Comparison of ENCODE assay signal across 1 cellular context in the genomic region with DNA sequence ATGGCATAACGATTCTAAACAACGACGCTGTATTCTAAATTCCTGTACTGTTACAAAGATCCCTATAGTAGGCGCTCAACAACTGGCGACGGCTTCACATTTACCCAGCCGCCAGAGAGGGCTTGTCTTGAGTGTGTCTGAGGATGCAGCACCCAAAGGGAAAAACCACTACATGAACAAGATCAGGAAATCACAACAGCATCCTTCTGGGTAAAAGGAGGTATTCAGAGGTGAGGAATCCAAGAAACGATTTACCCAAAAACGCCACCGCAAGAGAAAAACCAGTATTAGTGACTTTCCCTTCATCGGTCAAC.
TF ChIP-seq lines count a peak whose summit lies in the region.

No MANE protein-coding gene starts in this region.

TF ChIP-seq in HepG2, 621 proteins besides CTCF, POLR2A, EP300 and RAD21 (continued from another document):
- TF ChIP-seq, protein P1, sequence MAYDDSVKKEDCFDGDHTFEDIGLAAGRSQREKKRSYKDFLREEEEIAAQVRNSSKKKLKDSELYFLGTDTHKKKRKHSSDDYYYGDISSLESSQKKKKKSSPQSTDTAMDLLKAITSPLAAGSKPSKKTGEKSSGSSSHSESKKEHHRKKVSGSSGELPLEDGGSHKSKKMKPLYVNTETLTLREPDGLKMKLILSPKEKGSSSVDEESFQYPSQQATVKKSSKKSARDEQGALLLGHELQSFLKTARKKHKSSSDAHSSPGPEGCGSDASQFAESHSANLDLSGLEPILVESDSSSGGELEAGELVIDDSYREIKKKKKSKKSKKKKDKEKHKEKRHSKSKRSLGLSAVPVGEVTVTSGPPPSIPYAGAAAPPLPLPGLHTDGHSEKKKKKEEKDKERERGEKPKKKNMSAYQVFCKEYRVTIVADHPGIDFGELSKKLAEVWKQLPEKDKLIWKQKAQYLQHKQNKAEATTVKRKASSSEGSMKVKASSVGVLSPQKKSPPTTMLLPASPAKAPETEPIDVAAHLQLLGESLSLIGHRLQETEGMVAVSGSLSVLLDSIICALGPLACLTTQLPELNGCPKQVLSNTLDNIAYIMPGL (CRISPR knock-in tag; IDR thresholded peaks at IDR 0.05; ENCODE audit: borderline replicate concordance in 1 of 2, low read depth in 1 of 2) = peak in 1 of 2 experiments; percentile 84; a peak in 2 of 4 replicates
- TF ChIP-seq SIN3B (IDR thresholded peaks at IDR 0.05; ENCODE audit: low read length) (0 out of 2 replicates have a peak, but pooled peaks have one; percentile 30), TBX2 (CRISPR knock-in tag; IDR thresholded peaks at IDR 0.05; ENCODE audit: borderline replicate concordance) (no peak), KMT2B (CRISPR knock-in tag; IDR thresholded peaks at IDR 0.05) (no peak), STAG1 (CRISPR knock-in tag; IDR thresholded peaks at IDR 0.05) (peak; percentile 77), AGO1 (IDR thresholded peaks at IDR 0.05; ENCODE audit: low read depth, low read length, poor library complexity, severe bottlenecking) (no peak), GABPA (IDR thresholded peaks at IDR 0.05; ENCODE audit: low read depth, low read length) (no peak), GABPA (CRISPR knock-in tag; IDR thresholded peaks at IDR 0.05; ENCODE audit: low read depth) (0 out of 2 replicates have a peak, but pooled peaks have one; percentile 16), AHR (CRISPR knock-in tag; IDR thresholded peaks at IDR 0.05) (no peak), ZNF670 (CRISPR knock-in tag; IDR thresholded peaks at IDR 0.05; ENCODE audit: borderline replicate concordance) (no peak), SMC3 (IDR thresholded peaks at IDR 0.05; ENCODE audit: low read length) (peak; percentile 63; the same call in 1 of the 2 replicates), SAP130 (CRISPR knock-in tag; IDR thresholded peaks at IDR 0.05; ENCODE audit: low read depth) (no peak; the same call in 1 of the 2 replicates), REPIN1 (CRISPR knock-in tag; IDR thresholded peaks at IDR 0.05; ENCODE audit: borderline replicate concordance, low read depth) (0 out of 2 replicates have a peak, but pooled peaks have one; percentile 4), XRCC5 (optimal IDR thresholded peaks at IDR 0.05; ENCODE audit: low read length) (peak; percentile 52), ZNF816 (CRISPR knock-in tag; IDR thresholded peaks at IDR 0.05; ENCODE audit: borderline replicate concordance) (0 out of 2 replicates have a peak, but pooled peaks have one; percentile 50), RELA (CRISPR knock-in tag; IDR thresholded peaks at IDR 0.05) (no peak), ZNF674 (CRISPR knock-in tag; IDR thresholded peaks at IDR 0.05; ENCODE audit: low read depth) (no peak), CCDC6 (CRISPR knock-in tag; IDR thresholded peaks at IDR 0.05) (0 out of 2 replicates have a peak, but pooled peaks have one; percentile 35), ZMYM3 (CRISPR knock-in tag; IDR thresholded peaks at IDR 0.05) (no peak)
- TF ChIP-seq, protein P2, sequence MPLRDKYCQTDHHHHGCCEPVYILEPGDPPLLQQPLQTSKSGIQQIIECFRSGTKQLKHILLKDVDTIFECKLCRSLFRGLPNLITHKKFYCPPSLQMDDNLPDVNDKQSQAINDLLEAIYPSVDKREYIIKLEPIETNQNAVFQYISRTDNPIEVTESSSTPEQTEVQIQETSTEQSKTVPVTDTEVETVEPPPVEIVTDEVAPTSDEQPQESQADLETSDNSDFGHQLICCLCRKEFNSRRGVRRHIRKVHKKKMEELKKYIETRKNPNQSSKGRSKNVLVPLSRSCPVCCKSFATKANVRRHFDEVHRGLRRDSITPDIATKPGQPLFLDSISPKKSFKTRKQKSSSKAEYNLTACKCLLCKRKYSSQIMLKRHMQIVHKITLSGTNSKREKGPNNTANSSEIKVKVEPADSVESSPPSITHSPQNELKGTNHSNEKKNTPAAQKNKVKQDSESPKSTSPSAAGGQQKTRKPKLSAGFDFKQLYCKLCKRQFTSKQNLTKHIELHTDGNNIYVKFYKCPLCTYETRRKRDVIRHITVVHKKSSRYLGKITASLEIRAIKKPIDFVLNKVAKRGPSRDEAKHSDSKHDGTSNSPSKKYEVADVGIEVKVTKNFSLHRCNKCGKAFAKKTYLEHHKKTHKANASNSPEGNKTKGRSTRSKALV (CRISPR knock-in tag; IDR thresholded peaks at IDR 0.05) = no peak
- TF ChIP-seq, protein P3, sequence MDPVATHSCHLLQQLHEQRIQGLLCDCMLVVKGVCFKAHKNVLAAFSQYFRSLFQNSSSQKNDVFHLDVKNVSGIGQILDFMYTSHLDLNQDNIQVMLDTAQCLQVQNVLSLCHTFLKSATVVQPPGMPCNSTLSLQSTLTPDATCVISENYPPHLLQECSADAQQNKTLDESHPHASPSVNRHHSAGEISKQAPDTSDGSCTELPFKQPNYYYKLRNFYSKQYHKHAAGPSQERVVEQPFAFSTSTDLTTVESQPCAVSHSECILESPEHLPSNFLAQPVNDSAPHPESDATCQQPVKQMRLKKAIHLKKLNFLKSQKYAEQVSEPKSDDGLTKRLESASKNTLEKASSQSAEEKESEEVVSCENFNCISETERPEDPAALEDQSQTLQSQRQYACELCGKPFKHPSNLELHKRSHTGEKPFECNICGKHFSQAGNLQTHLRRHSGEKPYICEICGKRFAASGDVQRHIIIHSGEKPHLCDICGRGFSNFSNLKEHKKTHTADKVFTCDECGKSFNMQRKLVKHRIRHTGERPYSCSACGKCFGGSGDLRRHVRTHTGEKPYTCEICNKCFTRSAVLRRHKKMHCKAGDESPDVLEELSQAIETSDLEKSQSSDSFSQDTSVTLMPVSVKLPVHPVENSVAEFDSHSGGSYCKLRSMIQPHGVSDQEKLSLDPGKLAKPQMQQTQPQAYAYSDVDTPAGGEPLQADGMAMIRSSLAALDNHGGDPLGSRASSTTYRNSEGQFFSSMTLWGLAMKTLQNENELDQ (CRISPR knock-in tag; IDR thresholded peaks at IDR 0.05; ENCODE audit: borderline replicate concordance) = no peak
- TF ChIP-seq, protein P4, sequence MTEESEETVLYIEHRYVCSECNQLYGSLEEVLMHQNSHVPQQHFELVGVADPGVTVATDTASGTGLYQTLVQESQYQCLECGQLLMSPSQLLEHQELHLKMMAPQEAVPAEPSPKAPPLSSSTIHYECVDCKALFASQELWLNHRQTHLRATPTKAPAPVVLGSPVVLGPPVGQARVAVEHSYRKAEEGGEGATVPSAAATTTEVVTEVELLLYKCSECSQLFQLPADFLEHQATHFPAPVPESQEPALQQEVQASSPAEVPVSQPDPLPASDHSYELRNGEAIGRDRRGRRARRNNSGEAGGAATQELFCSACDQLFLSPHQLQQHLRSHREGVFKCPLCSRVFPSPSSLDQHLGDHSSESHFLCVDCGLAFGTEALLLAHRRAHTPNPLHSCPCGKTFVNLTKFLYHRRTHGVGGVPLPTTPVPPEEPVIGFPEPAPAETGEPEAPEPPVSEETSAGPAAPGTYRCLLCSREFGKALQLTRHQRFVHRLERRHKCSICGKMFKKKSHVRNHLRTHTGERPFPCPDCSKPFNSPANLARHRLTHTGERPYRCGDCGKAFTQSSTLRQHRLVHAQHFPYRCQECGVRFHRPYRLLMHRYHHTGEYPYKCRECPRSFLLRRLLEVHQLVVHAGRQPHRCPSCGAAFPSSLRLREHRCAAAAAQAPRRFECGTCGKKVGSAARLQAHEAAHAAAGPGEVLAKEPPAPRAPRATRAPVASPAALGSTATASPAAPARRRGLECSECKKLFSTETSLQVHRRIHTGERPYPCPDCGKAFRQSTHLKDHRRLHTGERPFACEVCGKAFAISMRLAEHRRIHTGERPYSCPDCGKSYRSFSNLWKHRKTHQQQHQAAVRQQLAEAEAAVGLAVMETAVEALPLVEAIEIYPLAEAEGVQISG (CRISPR knock-in tag; IDR thresholded peaks at IDR 0.05) = peak; percentile 82
- TF ChIP-seq, protein P5, sequence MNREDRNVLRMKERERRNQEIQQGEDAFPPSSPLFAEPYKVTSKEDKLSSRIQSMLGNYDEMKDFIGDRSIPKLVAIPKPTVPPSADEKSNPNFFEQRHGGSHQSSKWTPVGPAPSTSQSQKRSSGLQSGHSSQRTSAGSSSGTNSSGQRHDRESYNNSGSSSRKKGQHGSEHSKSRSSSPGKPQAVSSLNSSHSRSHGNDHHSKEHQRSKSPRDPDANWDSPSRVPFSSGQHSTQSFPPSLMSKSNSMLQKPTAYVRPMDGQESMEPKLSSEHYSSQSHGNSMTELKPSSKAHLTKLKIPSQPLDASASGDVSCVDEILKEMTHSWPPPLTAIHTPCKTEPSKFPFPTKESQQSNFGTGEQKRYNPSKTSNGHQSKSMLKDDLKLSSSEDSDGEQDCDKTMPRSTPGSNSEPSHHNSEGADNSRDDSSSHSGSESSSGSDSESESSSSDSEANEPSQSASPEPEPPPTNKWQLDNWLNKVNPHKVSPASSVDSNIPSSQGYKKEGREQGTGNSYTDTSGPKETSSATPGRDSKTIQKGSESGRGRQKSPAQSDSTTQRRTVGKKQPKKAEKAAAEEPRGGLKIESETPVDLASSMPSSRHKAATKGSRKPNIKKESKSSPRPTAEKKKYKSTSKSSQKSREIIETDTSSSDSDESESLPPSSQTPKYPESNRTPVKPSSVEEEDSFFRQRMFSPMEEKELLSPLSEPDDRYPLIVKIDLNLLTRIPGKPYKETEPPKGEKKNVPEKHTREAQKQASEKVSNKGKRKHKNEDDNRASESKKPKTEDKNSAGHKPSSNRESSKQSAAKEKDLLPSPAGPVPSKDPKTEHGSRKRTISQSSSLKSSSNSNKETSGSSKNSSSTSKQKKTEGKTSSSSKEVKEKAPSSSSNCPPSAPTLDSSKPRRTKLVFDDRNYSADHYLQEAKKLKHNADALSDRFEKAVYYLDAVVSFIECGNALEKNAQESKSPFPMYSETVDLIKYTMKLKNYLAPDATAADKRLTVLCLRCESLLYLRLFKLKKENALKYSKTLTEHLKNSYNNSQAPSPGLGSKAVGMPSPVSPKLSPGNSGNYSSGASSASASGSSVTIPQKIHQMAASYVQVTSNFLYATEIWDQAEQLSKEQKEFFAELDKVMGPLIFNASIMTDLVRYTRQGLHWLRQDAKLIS (CRISPR knock-in tag; IDR thresholded peaks at IDR 0.05) = no peak
- TF ChIP-seq, protein P6, sequence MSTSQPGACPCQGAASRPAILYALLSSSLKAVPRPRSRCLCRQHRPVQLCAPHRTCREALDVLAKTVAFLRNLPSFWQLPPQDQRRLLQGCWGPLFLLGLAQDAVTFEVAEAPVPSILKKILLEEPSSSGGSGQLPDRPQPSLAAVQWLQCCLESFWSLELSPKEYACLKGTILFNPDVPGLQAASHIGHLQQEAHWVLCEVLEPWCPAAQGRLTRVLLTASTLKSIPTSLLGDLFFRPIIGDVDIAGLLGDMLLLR (CRISPR knock-in tag; IDR thresholded peaks at IDR 0.05) = no peak
- TF ChIP-seq, protein P7, sequence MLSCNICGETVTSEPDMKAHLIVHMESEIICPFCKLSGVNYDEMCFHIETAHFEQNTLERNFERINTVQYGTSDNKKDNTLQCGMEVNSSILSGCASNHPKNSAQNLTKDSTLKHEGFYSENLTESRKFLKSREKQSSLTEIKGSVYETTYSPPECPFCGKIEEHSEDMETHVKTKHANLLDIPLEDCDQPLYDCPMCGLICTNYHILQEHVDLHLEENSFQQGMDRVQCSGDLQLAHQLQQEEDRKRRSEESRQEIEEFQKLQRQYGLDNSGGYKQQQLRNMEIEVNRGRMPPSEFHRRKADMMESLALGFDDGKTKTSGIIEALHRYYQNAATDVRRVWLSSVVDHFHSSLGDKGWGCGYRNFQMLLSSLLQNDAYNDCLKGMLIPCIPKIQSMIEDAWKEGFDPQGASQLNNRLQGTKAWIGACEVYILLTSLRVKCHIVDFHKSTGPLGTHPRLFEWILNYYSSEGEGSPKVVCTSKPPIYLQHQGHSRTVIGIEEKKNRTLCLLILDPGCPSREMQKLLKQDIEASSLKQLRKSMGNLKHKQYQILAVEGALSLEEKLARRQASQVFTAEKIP (CRISPR knock-in tag; IDR thresholded peaks at IDR 0.05; ENCODE audit: borderline replicate concordance) = no peak
- TF ChIP-seq, protein P8, sequence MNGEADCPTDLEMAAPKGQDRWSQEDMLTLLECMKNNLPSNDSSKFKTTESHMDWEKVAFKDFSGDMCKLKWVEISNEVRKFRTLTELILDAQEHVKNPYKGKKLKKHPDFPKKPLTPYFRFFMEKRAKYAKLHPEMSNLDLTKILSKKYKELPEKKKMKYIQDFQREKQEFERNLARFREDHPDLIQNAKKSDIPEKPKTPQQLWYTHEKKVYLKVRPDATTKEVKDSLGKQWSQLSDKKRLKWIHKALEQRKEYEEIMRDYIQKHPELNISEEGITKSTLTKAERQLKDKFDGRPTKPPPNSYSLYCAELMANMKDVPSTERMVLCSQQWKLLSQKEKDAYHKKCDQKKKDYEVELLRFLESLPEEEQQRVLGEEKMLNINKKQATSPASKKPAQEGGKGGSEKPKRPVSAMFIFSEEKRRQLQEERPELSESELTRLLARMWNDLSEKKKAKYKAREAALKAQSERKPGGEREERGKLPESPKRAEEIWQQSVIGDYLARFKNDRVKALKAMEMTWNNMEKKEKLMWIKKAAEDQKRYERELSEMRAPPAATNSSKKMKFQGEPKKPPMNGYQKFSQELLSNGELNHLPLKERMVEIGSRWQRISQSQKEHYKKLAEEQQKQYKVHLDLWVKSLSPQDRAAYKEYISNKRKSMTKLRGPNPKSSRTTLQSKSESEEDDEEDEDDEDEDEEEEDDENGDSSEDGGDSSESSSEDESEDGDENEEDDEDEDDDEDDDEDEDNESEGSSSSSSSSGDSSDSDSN (CRISPR knock-in tag; IDR thresholded peaks at IDR 0.05) = no peak
- TF ChIP-seq, protein P9, sequence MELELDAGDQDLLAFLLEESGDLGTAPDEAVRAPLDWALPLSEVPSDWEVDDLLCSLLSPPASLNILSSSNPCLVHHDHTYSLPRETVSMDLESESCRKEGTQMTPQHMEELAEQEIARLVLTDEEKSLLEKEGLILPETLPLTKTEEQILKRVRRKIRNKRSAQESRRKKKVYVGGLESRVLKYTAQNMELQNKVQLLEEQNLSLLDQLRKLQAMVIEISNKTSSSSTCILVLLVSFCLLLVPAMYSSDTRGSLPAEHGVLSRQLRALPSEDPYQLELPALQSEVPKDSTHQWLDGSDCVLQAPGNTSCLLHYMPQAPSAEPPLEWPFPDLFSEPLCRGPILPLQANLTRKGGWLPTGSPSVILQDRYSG (CRISPR knock-in tag; IDR thresholded peaks at IDR 0.05) = no peak
- TF ChIP-seq, protein P10, sequence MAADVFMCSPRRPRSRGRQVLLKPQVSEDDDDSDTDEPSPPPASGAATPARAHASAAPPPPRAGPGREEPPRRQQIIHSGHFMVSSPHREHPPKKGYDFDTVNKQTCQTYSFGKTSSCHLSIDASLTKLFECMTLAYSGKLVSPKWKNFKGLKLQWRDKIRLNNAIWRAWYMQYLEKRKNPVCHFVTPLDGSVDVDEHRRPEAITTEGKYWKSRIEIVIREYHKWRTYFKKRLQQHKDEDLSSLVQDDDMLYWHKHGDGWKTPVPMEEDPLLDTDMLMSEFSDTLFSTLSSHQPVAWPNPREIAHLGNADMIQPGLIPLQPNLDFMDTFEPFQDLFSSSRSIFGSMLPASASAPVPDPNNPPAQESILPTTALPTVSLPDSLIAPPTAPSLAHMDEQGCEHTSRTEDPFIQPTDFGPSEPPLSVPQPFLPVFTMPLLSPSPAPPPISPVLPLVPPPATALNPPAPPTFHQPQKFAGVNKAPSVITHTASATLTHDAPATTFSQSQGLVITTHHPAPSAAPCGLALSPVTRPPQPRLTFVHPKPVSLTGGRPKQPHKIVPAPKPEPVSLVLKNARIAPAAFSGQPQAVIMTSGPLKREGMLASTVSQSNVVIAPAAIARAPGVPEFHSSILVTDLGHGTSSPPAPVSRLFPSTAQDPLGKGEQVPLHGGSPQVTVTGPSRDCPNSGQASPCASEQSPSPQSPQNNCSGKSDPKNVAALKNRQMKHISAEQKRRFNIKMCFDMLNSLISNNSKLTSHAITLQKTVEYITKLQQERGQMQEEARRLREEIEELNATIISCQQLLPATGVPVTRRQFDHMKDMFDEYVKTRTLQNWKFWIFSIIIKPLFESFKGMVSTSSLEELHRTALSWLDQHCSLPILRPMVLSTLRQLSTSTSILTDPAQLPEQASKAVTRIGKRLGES (CRISPR knock-in tag; IDR thresholded peaks at IDR 0.05; ENCODE audit: borderline replicate concordance) = no peak
